In the genomic region with DNA sequence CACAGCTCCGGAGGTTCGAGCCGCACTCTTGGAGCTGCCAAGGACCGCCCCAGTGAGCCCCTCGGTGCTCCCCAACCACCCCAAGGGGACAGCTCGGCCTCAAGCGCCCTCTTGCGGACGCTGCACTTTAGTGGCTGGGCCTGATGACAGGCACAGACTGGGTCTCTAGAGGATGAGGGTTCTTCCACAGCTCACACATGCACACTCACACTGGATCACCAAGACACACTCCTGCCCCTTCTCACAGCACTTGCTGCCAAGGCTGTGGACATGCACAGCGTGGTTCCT, we compare ENCODE assay signal across 8 cellular contexts. TPM values are rescaled to one million over a fixed set of nuclear protein-coding genes. Genes with fewer than 3 reads are reported as not detected.
DNase-seq lines count a peak whose midpoint lies in the region; ATAC-seq and TF ChIP-seq lines count a peak whose summit lies in the region.

No MANE protein-coding gene starts in this region.

- H3K27me3 ChIP-seq in esophagus squamous epithelium, result peaks cover 0 to 95% (median 0%) of the 10 kb centered on the region in 4 donors

- intact Hi-C loops in esophagus squamous epithelium (cut with DNase I), result no loop called here

- no peaks in the 10 kb centered on the region for H3K36me3 ChIP-seq in esophagus squamous epithelium

- no peaks in the 10 kb centered on the region for H3K9me3 ChIP-seq in esophagus squamous epithelium

- ATAC-seq in HG02938 (IDR thresholded peaks at IDR 0.05; ENCODE audit: unreplicated experiment), result no peak

- no peak overlapping the region for H3K4me3 ChIP-seq in esophagus squamous epithelium

- TF ChIP-seq POLR2A in esophagus squamous epithelium (IDR thresholded peaks at IDR 0.05), result no peak

- DNase-seq in GM10266 (ENCODE audit: extremely low spot score) (peak; percentile 73), RKO (ENCODE audit: low spot score) (peak; percentile 43), esophagus squamous epithelium (lab: John Stamatoyannopoulos, UW) (no peak), NCI-H774 (lab: John Stamatoyannopoulos, UW) (no peak)
- peak; percentile 19 to 50 for DNase-seq in stimulated activated CD4-positive, alpha-beta T cell treated with anti-CD3 and anti-CD28 coated beads, Interleukin-2, amount 100 ng/mL, for 24 hours
- no peak for DNase-seq in activated effector memory CD4-positive, alpha-beta T cell treated with Interleukin-2 at 50 U/mL for 16 hours

- peak; percentile 73 for TF ChIP-seq CTCF in 22Rv1 (IDR thresholded peaks at IDR 0.05)
- peak; percentile 56 for TF ChIP-seq CTCF in GM10266 (IDR thresholded peaks at IDR 0.05; ENCODE audit: control insufficient read depth, insufficient read depth, low read depth, missing control alignments)
- peak in 4 of 6 experiments; percentile 17 to 49 (median 28) for TF ChIP-seq CTCF in esophagus squamous epithelium (IDR thresholded peaks at IDR 0.05)

- 28% methylated on average over 3 of the region's 10 CpGs; no CpG with 5 or more reads in 1 of the 2 donors for WGBS in esophagus squamous epithelium, 2 donors

- H3K4me1 ChIP-seq in esophagus squamous epithelium, result peaks cover 7 to 31% (median 17%) of the 10 kb centered on the region in 3 donors

- H3K27ac ChIP-seq in 22Rv1 (no peak overlapping the region), esophagus squamous epithelium (no peak overlapping the region)

RNA-seq across cellular contexts. Expression of a gene that starts 2.1 kb away (rescaled TPM):
- under 1 TPM; 0.04 to 0.19 (median 0.11) TPM for total RNA-seq in esophagus squamous epithelium

RNA-seq across cellular contexts. Expression of a gene that starts 59.3 kb away (rescaled TPM):
- 10 to 100 TPM in 1 of 4 donors, 1 to 10 TPM in 3; 2.8 to 18.5 (median 6.8) TPM for total RNA-seq in esophagus squamous epithelium

Comparison
In these comparisons a context has a peak if more than half of its experiments do, and no peak if none do; other contexts are left out.
1. DNase-seq: peak in GM10266 (single experiment), RKO (single experiment) and stimulated activated CD4-positive, alpha-beta T cell treated with anti-CD3 and anti-CD28 coated beads, Interleukin-2, amount 100 ng/mL, for 24 hours (2 of 2); none in esophagus squamous epithelium (single experiment), activated effector memory CD4-positive, alpha-beta T cell treated with Interleukin-2 at 50 U/mL for 16 hours (single experiment) and NCI-H774 (single experiment).
2. Peak in every context shown above with its lines, with median percentiles within 50 percentile points of each other: CTCF ChIP-seq.